ENCODE assay signal across 10 cellular contexts in genomic region chr4:6925357-6925836, GRCh38. TPM values are rescaled to one million over a fixed set of nuclear protein-coding genes. Genes with fewer than 3 reads are reported as not detected.
DNase-seq lines count a peak whose midpoint lies in the region; ATAC-seq and TF ChIP-seq lines count a peak whose summit lies in the region.
"Had no signal": no experiment of that assay in that cellular context is flagged by ENCODE, and none has a peak within 500 bp of the region (broad histone marks: within the 10 kb centered on the region; RNA-seq: fewer than 3 reads in every experiment).

No MANE protein-coding gene starts in this region.

- peaks cover 66% of the 10 kb centered on the region for H3K4me1 Mint-ChIP-seq in T-helper 17 cell
- H3K4me1 Mint-ChIP-seq in stimulated activated effector memory CD8-positive, alpha-beta T cell treated with anti-CD3 and anti-CD28 coated beads, Interleukin-12 subunit alpha, Interleukin-12 subunit beta, amount 100 ng/mL, for 72 hours: peaks cover 75% of the 10 kb centered on the region

- no peaks in the 10 kb centered on the region for H3K9me3 ChIP-seq in T-helper 17 cell (ENCODE audit: control insufficient read depth, low read length, poor library complexity, severe bottlenecking)
- H3K9me3 ChIP-seq in esophagus muscularis mucosa: no peaks in the 10 kb centered on the region
- H3K9me3 ChIP-seq: tibial artery had no signal

- peaks cover 10 to 34% (median 28%) of the 10 kb centered on the region in 4 donors for H3K36me3 ChIP-seq in esophagus muscularis mucosa

- no peaks in the 10 kb centered on the region for H3K27me3 Mint-ChIP-seq in T-helper 17 cell

- peak; percentile 18 for TF ChIP-seq POLR2A in esophagus muscularis mucosa (IDR thresholded peaks at IDR 0.05; ENCODE audit: low read depth)

- DNase-seq in activated CD4-positive, CD25-positive, alpha-beta regulatory T cell (lab: John Stamatoyannopoulos, UW): no peak
- DNase-seq in T-helper 17 cell (no peak), esophagus muscularis mucosa (ENCODE audit: extremely low spot score) (no peak), iPS-NIHi7 (ENCODE audit: extremely low spot score) (no peak), activated gamma-delta T cell treated with Interleukin-2 at 50 U/mL for 16 hours (no peak)
- DNase-seq in stimulated activated effector memory CD8-positive, alpha-beta T cell treated with anti-CD3 and anti-CD28 coated beads, Interleukin-12 subunit alpha, Interleukin-12 subunit beta, amount 100 ng/mL, for 72 hours (ENCODE audit: low spot score in 2 of 2): no peak

- peak overlapping the region; percentile 94 for H3K27ac Mint-ChIP-seq in T-helper 17 cell
- H3K27ac Mint-ChIP-seq in stimulated activated effector memory CD8-positive, alpha-beta T cell treated with anti-CD3 and anti-CD28 coated beads, Interleukin-12 subunit alpha, Interleukin-12 subunit beta, amount 100 ng/mL, for 72 hours: peak overlapping the region; percentile 86

- H3K27me3 ChIP-seq in esophagus muscularis mucosa: no peaks in the 10 kb centered on the region
- H3K27me3 ChIP-seq: tibial artery had no signal

- 86% methylated on average over 14 of the region's 14 CpGs for WGBS in esophagus muscularis mucosa

- H3K4me3 ChIP-seq in esophagus muscularis mucosa: no peak overlapping the region
- H3K4me3 ChIP-seq: tibial artery had no signal

- H3K27ac ChIP-seq in esophagus muscularis mucosa (replicated peaks in 1 of 4): peak overlapping the region; percentile 17 to 44 (median 33)
- H3K27ac ChIP-seq: 22Rv1, tibial artery had no signal

- peak; percentile 9 to 40 for ATAC-seq in activated CD4-positive, CD25-positive, alpha-beta regulatory T cell treated with anti-CD3 and anti-CD28 coated beads, Interleukin-2, amount 50 U/mL, for 24 hours
- peak; percentile 54 for ATAC-seq in T-helper 17 cell
- ATAC-seq in stimulated activated effector memory CD8-positive, alpha-beta T cell treated with anti-CD3 and anti-CD28 coated beads, Interleukin-12 subunit alpha, Interleukin-12 subunit beta, amount 100 ng/mL, for 72 hours: peak; percentile 65
- ATAC-seq in HG03175 (IDR thresholded peaks at IDR 0.05; ENCODE audit: unreplicated experiment): no peak

- H3K9me3 Mint-ChIP-seq in stimulated activated effector memory CD8-positive, alpha-beta T cell treated with anti-CD3 and anti-CD28 coated beads, Interleukin-12 subunit alpha, Interleukin-12 subunit beta, amount 100 ng/mL, for 72 hours: no peaks in the 10 kb centered on the region

- H3K36me3 Mint-ChIP-seq in T-helper 17 cell (ENCODE audit: low read depth): peaks cover 3% of the 10 kb centered on the region
- peaks cover 30% of the 10 kb centered on the region for H3K36me3 Mint-ChIP-seq in stimulated activated effector memory CD8-positive, alpha-beta T cell treated with anti-CD3 and anti-CD28 coated beads, Interleukin-12 subunit alpha, Interleukin-12 subunit beta, amount 100 ng/mL, for 72 hours

- TF ChIP-seq EP300 in esophagus muscularis mucosa (IDR thresholded peaks at IDR 0.05): peak; percentile 65

- peaks cover 9 to 44% (median 23%) of the 10 kb centered on the region in 4 donors for H3K4me1 ChIP-seq in esophagus muscularis mucosa

- no peak for TF ChIP-seq CTCF in esophagus muscularis mucosa (IDR thresholded peaks at IDR 0.05)

- H3K4me3 Mint-ChIP-seq in T-helper 17 cell: peak overlapping the region; percentile 84
- peak overlapping the region; percentile 64 for H3K4me3 Mint-ChIP-seq in stimulated activated effector memory CD8-positive, alpha-beta T cell treated with anti-CD3 and anti-CD28 coated beads, Interleukin-12 subunit alpha, Interleukin-12 subunit beta, amount 100 ng/mL, for 72 hours

- intact Hi-C loops in esophagus muscularis mucosa (cut with DNase I): no loop called here

RNA-seq across cellular contexts. Expression of gene TBC1D14, which starts 15.8 kb away (rescaled TPM):
- total RNA-seq in T-helper 17 cell (10 to 100 TPM; 49.1 to 55.2 TPM), esophagus muscularis mucosa (10 to 100 TPM; 37.0 to 49.4 (median 44.2) TPM)
